Comparison of ENCODE assay signal across 5 cellular contexts in the genomic region with DNA sequence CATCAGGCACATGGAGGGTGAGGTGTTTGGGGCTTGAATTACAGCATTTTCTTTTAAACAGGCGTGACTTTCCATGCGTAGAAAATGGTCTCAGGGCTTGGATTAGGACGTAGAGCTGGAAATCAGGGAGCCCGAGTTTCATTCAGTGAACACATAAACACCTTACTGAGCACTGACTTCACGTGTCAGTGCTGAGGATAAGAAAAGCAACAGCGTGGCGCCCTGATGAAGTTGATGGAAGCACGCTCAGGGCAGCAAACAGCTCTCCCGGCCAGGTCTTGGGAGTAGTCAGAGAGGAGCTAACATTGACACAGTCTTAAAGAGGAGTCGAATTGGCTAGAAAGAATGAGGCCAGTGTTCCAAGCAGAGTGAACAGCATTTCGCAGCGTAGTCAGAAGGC.
"Had no signal": no experiment of that assay in that cellular context is flagged by ENCODE, and none has a peak within 500 bp of the region (broad histone marks: within the 10 kb centered on the region; RNA-seq: fewer than 3 reads in every experiment).

No MANE protein-coding gene starts in this region.

- H3K4me2 ChIP-seq: GM23338 had no signal

- H2AFZ ChIP-seq: GM23338 had no signal

- H3K9me3 Mint-ChIP-seq: GM23338, H9 had no signal

- H3K4me3 Mint-ChIP-seq: GM23338, H9 had no signal

- H3K27ac Mint-ChIP-seq: GM23338, H9 had no signal

- H3K4me3 ChIP-seq: GM23338, K562 had no signal

- DNase-seq: H9, HCEC 1CT, IMR-90 had no signal
